Comparison of ENCODE assay signal across 33 cellular contexts in the genomic region with DNA sequence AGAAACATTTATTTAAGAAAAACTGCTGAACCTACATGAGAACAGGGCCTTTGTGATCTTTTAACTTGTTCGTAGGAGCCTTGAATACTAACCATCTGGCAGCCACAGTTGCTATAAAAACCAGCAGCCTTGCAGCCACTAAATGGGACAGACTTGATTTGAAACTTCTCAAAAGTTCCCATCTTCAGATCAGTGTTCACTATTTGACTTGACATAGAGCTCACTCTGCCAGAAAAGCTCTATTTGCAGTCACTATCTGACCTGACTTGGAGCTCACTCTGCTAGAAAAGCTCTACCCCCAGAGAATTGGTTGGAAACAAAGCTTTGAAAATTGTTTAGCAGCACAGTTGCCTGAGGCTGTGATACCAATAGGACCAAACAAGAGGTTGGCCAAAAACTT.
"Had no signal": no experiment of that assay in that cellular context is flagged by ENCODE, and none has a peak within 500 bp of the region (broad histone marks: within the 10 kb centered on the region; RNA-seq: fewer than 3 reads in every experiment).

No MANE protein-coding gene starts in this region.

- H2AFZ ChIP-seq: PC-9 had no signal

- DNase-seq: activated B cell treated with CpG ODN at 0.5 μM for 24 hours; activated CD4-positive, alpha-beta memory T cell treated with anti-CD3 and anti-CD28 coated beads for 36 hours; activated CD4-positive, alpha-beta T cell treated with anti-CD3 and anti-CD28 coated beads for 4 hours; activated CD4-positive, alpha-beta T cell treated with anti-CD3 and anti-CD28 coated beads, Interleukin-2, amount 50 U/mL, for 1 hour; activated CD4-positive, CD25-positive, alpha-beta regulatory T cell treated with anti-CD3 and anti-CD28 coated beads, Interleukin-2, amount 50 U/mL, for 72 hours; activated CD8-positive, alpha-beta memory T cell treated with anti-CD3 and anti-CD28 coated beads, Interleukin-2, amount 50 U/mL, for 4 hours; activated gamma-delta T cell treated with Interleukin-2 at 50 U/mL for 16 hours; activated naive CD4-positive, alpha-beta T cell treated with anti-CD3 and anti-CD28 coated beads for 36 hours; activated T-cell treated with anti-CD3 and anti-CD28 coated beads for 4 hours; activated T-cell treated with anti-CD3 and anti-CD28 coated beads, Interleukin-2, amount 50 U/mL, for 4 hours; adrenal gland; body of pancreas; cerebellar nuclear complex; NCI-H1105; NCI-H1417 treated with DMSO at 0.1 percent for 48 hours; NCI-H187 treated with DMSO at 0.1 percent for 48 hours; NCI-H2081; NCI-H2171 treated with DMSO at 0.1 percent for 48 hours; NCI-H2227 treated with DMSO at 0.1 percent for 48 hours; NCI-H446; NCI-H510A treated with DMSO at 0.1 percent for 48 hours; NCI-H69; NCI-H82; PC-9; SIG-M5; T-cell; T-helper 17 cell had no signal

- H3K27me3 ChIP-seq: adrenal gland, body of pancreas, breast epithelium had no signal

- ATAC-seq: activated naive CD4-positive, alpha-beta T cell treated with anti-CD3 and anti-CD28 coated beads, Interleukin-2, amount 50 U/mL, for 72 hours; activated T-cell treated with anti-CD3 and anti-CD28 coated beads, Interleukin-2, amount 50 U/mL, for 4 hours; body of pancreas; Right ventricle myocardium inferior; SK-N-SH treated with all-trans-retinoic acid at 6 μM for 48 hours; T-cell; T-helper 17 cell had no signal

- H3K9me3 ChIP-seq: adrenal gland, body of pancreas, breast epithelium had no signal

- H3K27ac ChIP-seq: adrenal gland, body of pancreas, breast epithelium, PC-9, RWPE1, VCaP had no signal

- H3K4me1 ChIP-seq: adrenal gland, body of pancreas, breast epithelium had no signal

- H3K4me2 ChIP-seq: PC-9 had no signal

- H3K36me3 ChIP-seq: adrenal gland, breast epithelium had no signal

- H3K4me3 ChIP-seq: adrenal gland, body of pancreas, breast epithelium, PC-9 had no signal
